ENCODE assay signal across 7 cellular contexts in the genomic region with DNA sequence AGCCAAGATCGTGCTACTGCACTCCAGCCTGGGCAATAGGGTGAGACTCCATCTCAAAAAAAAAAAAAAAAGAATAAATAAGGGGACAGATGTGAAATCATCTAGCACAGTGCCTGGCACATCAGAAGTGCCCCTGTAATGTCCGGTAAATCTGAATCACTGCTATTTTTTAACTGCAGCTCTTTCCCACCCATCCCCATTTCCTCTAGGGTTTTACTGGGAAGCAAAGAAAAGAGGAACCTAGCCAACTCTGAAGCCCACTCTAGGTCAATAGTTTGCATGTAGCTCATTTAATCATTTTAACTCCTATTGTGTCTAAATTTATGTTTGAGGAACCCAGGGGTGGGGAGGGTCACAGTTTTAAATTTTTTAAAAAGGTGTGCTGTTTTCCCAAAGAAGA.
"Had no signal": no experiment of that assay in that cellular context is flagged by ENCODE, and none has a peak within 500 bp of the region (broad histone marks: within the 10 kb centered on the region; RNA-seq: fewer than 3 reads in every experiment).

No MANE protein-coding gene starts in this region.

- DNase-seq: GM23248, GOT3, H7, HFFc6, IMR-90 had no signal

- ATAC-seq: HCT116, K562 had no signal
